31 cellular contexts compared by ENCODE assay signal in the genomic region with DNA sequence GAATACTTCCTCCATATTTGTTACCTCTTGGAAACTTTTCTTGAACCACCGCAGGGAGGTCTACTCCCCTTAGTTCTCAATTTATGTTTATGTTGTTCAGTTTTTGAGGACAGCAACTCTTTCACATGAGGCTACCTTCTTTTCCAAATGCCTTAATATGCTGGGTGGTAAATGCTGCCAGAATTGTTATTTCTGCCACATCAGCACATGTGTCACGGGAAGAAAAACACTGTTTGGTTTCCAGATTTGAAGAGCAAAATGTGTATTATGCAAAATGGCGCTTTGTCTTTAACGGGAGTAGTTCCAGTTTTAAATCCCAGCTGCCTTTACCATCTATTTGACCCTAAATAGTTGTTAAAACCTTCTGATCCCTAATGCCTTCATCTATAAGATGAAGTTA.
"Had no signal": no experiment of that assay in that cellular context is flagged by ENCODE, and none has a peak within 500 bp of the region (broad histone marks: within the 10 kb centered on the region; RNA-seq: fewer than 3 reads in every experiment).

No MANE protein-coding gene starts in this region.

- H3K36me3 Mint-ChIP-seq: immature natural killer cell; memory B cell; naive B cell; natural killer cell treated with Interleukin-12 subunit alpha and Interleukin-12 subunit beta and Interleukin-15 and Interleukin-18, amount 100 ng/mL, for 72 hours; stimulated activated memory B cell treated with anti-CD40 and anti-IgM and Interleukin-4, amounts not matched to agents 10 μg/mL and 1 μg/mL and 100 μg/mL, for 72 hours had no signal

- H3K9me3 Mint-ChIP-seq: effector memory CD8-positive, alpha-beta T cell; immature natural killer cell; memory B cell; natural killer cell treated with Interleukin-12 subunit alpha and Interleukin-12 subunit beta and Interleukin-15 and Interleukin-18, amount 100 ng/mL, for 72 hours; stimulated activated memory B cell treated with anti-CD40 and anti-IgM and Interleukin-4, amounts not matched to agents 10 μg/mL and 1 μg/mL and 100 μg/mL, for 72 hours had no signal

- H3K4me1 ChIP-seq: esophagus squamous epithelium, left ventricle myocardium inferior, lower lobe of right lung, psoas muscle, spleen, testis, transverse colon, upper lobe of right lung, uterus had no signal

- DNase-seq: cortex of kidney; effector memory CD8-positive, alpha-beta T cell; erythroblast; esophagus squamous epithelium; foreskin melanocyte; glutamatergic neuron; heart right ventricle; immature natural killer cell; islet precursor cell; kidney glomerular epithelial cell; left colon; left ventricle myocardium inferior; lower lobe of right lung; naive B cell; posterior cingulate gyrus; psoas muscle; right cardiac atrium; spleen; stimulated activated CD4-positive, alpha-beta T cell treated with anti-CD3 and anti-CD28 coated beads, Interleukin-4, amount 100 ng/mL, for 4 hours; stimulated activated naive CD8-positive, alpha-beta T cell treated with anti-CD3 and anti-CD28 coated beads, Interleukin-15, Interleukin-2, amounts not matched to agents 100 U/mL and 50 U/mL, for 24 hours; substantia nigra; testis; transverse colon; upper lobe of right lung; uterus had no signal

- H3K27ac Mint-ChIP-seq: effector memory CD8-positive, alpha-beta T cell; immature natural killer cell; memory B cell; natural killer cell treated with Interleukin-12 subunit alpha and Interleukin-12 subunit beta and Interleukin-15 and Interleukin-18, amount 100 ng/mL, for 72 hours; stimulated activated memory B cell treated with anti-CD40 and anti-IgM and Interleukin-4, amounts not matched to agents 10 μg/mL and 1 μg/mL and 100 μg/mL, for 72 hours had no signal

- H3K27ac ChIP-seq: esophagus squamous epithelium, heart right ventricle, left ventricle myocardium inferior, lower lobe of right lung, neutrophil, psoas muscle, skin epidermis, spleen, testis, transverse colon, uterus had no signal

- H3K4me3 Mint-ChIP-seq: effector memory CD8-positive, alpha-beta T cell; immature natural killer cell; memory B cell; naive B cell; natural killer cell treated with Interleukin-12 subunit alpha and Interleukin-12 subunit beta and Interleukin-15 and Interleukin-18, amount 100 ng/mL, for 72 hours; neural crest cell; stimulated activated memory B cell treated with anti-CD40 and anti-IgM and Interleukin-4, amounts not matched to agents 10 μg/mL and 1 μg/mL and 100 μg/mL, for 72 hours had no signal

- H3K27me3 ChIP-seq: esophagus squamous epithelium, heart right ventricle, neutrophil, spleen, testis, transverse colon, upper lobe of right lung, uterus had no signal

- H3K27me3 Mint-ChIP-seq: effector memory CD8-positive, alpha-beta T cell; memory B cell; naive B cell; natural killer cell treated with Interleukin-12 subunit alpha and Interleukin-12 subunit beta and Interleukin-15 and Interleukin-18, amount 100 ng/mL, for 72 hours; stimulated activated memory B cell treated with anti-CD40 and anti-IgM and Interleukin-4, amounts not matched to agents 10 μg/mL and 1 μg/mL and 100 μg/mL, for 72 hours had no signal

- H3K36me3 ChIP-seq: esophagus squamous epithelium, heart right ventricle, left ventricle myocardium inferior, lower lobe of right lung, neutrophil, spleen, transverse colon, upper lobe of right lung, uterus had no signal

- H3K9me3 ChIP-seq: esophagus squamous epithelium, left ventricle myocardium inferior, lower lobe of right lung, neutrophil, psoas muscle, spleen, testis, transverse colon, upper lobe of right lung, uterus had no signal

- H3K4me3 ChIP-seq: esophagus squamous epithelium, heart right ventricle, left ventricle myocardium inferior, lower lobe of right lung, psoas muscle, skin epidermis, spleen, testis, transverse colon, upper lobe of right lung, uterus had no signal

- H3K4me1 Mint-ChIP-seq: memory B cell; naive B cell; stimulated activated memory B cell treated with anti-CD40 and anti-IgM and Interleukin-4, amounts not matched to agents 10 μg/mL and 1 μg/mL and 100 μg/mL, for 72 hours had no signal

- ATAC-seq: effector memory CD8-positive, alpha-beta T cell; left colon; natural killer cell treated with Interleukin-12 subunit alpha and Interleukin-12 subunit beta and Interleukin-15 and Interleukin-18, amount 100 ng/mL, for 72 hours; psoas muscle; right cardiac atrium; stimulated activated memory B cell treated with anti-CD40 and anti-IgM and Interleukin-4, amounts not matched to agents 10 μg/mL and 1 μg/mL and 100 μg/mL, for 72 hours; stimulated activated naive CD8-positive, alpha-beta T cell treated with anti-CD3 and anti-CD28 coated beads, Interleukin-15, Interleukin-2, amounts not matched to agents 100 U/mL and 50 U/mL, for 24 hours had no signal
